ENCODE assay signal across 9 cellular contexts in genomic region chr15:99706557-99707303, GRCh38. TPM values are rescaled to one million over a fixed set of nuclear protein-coding genes. Genes with fewer than 3 reads are reported as not detected.
A peak's percentile ranks its signal among the peaks of the same experiment; 100 is the strongest.
DNase-seq lines count a peak whose midpoint lies in the region; ATAC-seq and TF ChIP-seq lines count a peak whose summit lies in the region.
"Had no signal": no experiment of that assay in that cellular context is flagged by ENCODE, and none has a peak within 500 bp of the region (broad histone marks: within the 10 kb centered on the region; RNA-seq: fewer than 3 reads in every experiment).

No MANE protein-coding gene starts in this region.

- peaks cover 16% of the 10 kb centered on the region for H3K36me3 Mint-ChIP-seq in T-helper 2 cell treated with Interferon-gamma antibody and Interleukin-4, amounts not matched to agents 5 μg/mL and 100 μg/mL, for 36 hours (ENCODE audit: low read depth)

- peak overlapping the region in 1 of 59 donors; percentile 18 for H3K4me3 ChIP-seq in dorsolateral prefrontal cortex

- peak; percentile 17 for DNase-seq in GM20000 (ENCODE audit: low spot score)
- no peak for DNase-seq in T-helper 2 cell treated with Interferon-gamma antibody and Interleukin-4, amounts not matched to agents 5 μg/mL and 100 μg/mL, for 36 hours (ENCODE audit: low spot score)
- no peak for DNase-seq in dorsolateral prefrontal cortex
- DNase-seq in stimulated activated CD4-positive, alpha-beta T cell treated with anti-CD3 and anti-CD28 coated beads, Interleukin-4, amount 100 ng/mL, for 1 hour: peak; percentile 18
- no peak for DNase-seq in SW 1271 (lab: John Stamatoyannopoulos, UW)
- no peak for DNase-seq in NK-92 (lab: John Stamatoyannopoulos, UW; ENCODE audit: unreplicated experiment)
- no peak for DNase-seq in LoVo (ENCODE audit: low spot score)

- no peaks in the 10 kb centered on the region for H3K9me3 Mint-ChIP-seq in T-helper 2 cell treated with Interferon-gamma antibody and Interleukin-4, amounts not matched to agents 5 μg/mL and 100 μg/mL, for 36 hours
- H3K9me3 Mint-ChIP-seq: WTC11 had no signal

- intact Hi-C loops in dorsolateral prefrontal cortex (cut with DNase I): loop anchor here (5.0 to 10.0 kb wide), 3 partner anchors 139 to 424 kb away; partner anchors contain the start of gene MEF2A (in 1 of the 2)

- H3K27me3 Mint-ChIP-seq in T-helper 2 cell treated with Interferon-gamma antibody and Interleukin-4, amounts not matched to agents 5 μg/mL and 100 μg/mL, for 36 hours (ENCODE audit: low read depth): no peaks in the 10 kb centered on the region

- TF ChIP-seq CTCF in GM20000 (IDR thresholded peaks at IDR 0.05; ENCODE audit: extremely low read depth, missing control alignments) (no peak), dorsolateral prefrontal cortex (IDR thresholded peaks at IDR 0.05 in 54 of 56, conservative IDR thresholded peaks at IDR 0.05 in 2 of 56; ENCODE audit: low read depth in 1 of 56, partially characterized antibody in 56 of 56) (no peak)

- H3K27ac ChIP-seq in dorsolateral prefrontal cortex: peak overlapping the region in 52 of 59 donors; percentile 1 to 90 (median 46)

- H3K27ac Mint-ChIP-seq in T-helper 2 cell treated with Interferon-gamma antibody and Interleukin-4, amounts not matched to agents 5 μg/mL and 100 μg/mL, for 36 hours: peak overlapping the region; percentile 71
- H3K27ac Mint-ChIP-seq: WTC11 had no signal

- H3K27me3 ChIP-seq in dorsolateral prefrontal cortex: no peaks in the 10 kb centered on the region

- H3K4me3 Mint-ChIP-seq in T-helper 2 cell treated with Interferon-gamma antibody and Interleukin-4, amounts not matched to agents 5 μg/mL and 100 μg/mL, for 36 hours: peak overlapping the region; percentile 81
- H3K4me3 Mint-ChIP-seq: WTC11 had no signal

- no peak for ATAC-seq in HG03196 (IDR thresholded peaks at IDR 0.05; ENCODE audit: unreplicated experiment)
- ATAC-seq: WTC11 had no signal

- H3K4me1 Mint-ChIP-seq in T-helper 2 cell treated with Interferon-gamma antibody and Interleukin-4, amounts not matched to agents 5 μg/mL and 100 μg/mL, for 36 hours (ENCODE audit: low read depth): peaks cover 36% of the 10 kb centered on the region

RNA-seq across cellular contexts. Expression of gene LYSMD4, which starts 26.5 kb away (rescaled TPM):
- total RNA-seq in dorsolateral prefrontal cortex: 10 to 100 TPM; 13.4 to 39.6 (median 21.1) TPM

Comparison
In these comparisons a context has a peak if more than half of its experiments do, and no peak if none do; other contexts are left out.
1. DNase-seq: peak in GM20000 (single experiment) and stimulated activated CD4-positive, alpha-beta T cell treated with anti-CD3 and anti-CD28 coated beads, Interleukin-4, amount 100 ng/mL, for 1 hour (single experiment); none in T-helper 2 cell treated with Interferon-gamma antibody and Interleukin-4, amounts not matched to agents 5 μg/mL and 100 μg/mL, for 36 hours (single experiment), dorsolateral prefrontal cortex (0 of 10), SW 1271 (0 of 2), NK-92 (single experiment) and LoVo (single experiment).